Comparison of ENCODE assay signal across 1 cellular context in genomic region chr6:8548979-8549378, GRCh38.
TF ChIP-seq lines count a peak whose summit lies in the region.

No MANE protein-coding gene starts in this region.

TF ChIP-seq in GM23338, 12 proteins besides CTCF, POLR2A, EP300 and RAD21 (continued from another document):
- TF ChIP-seq ZNF462 (CRISPR knock-in tag; IDR thresholded peaks at IDR 0.05) (no peak), ETS1 (IDR thresholded peaks at IDR 0.05) (no peak), JUNB (IDR thresholded peaks at IDR 0.05; ENCODE audit: unreplicated experiment) (no peak), EZH2 (IDR thresholded peaks at IDR 0.05; ENCODE audit: low read depth, unreplicated experiment) (no peak), ZNF114 (CRISPR knock-in tag; IDR thresholded peaks at IDR 0.05) (no peak), STAT1 (IDR thresholded peaks at IDR 0.05; ENCODE audit: unreplicated experiment) (no peak), EZH2phosphoT487 (IDR thresholded peaks at IDR 0.05; ENCODE audit: unreplicated experiment) (no peak), POLR2AphosphoS5 (IDR thresholded peaks at IDR 0.05; ENCODE audit: low read depth) (no peak), CREB1 (CRISPR knock-in tag; IDR thresholded peaks at IDR 0.05; ENCODE audit: low read depth) (no peak)
